8 cellular contexts compared by ENCODE assay signal in the genomic region with DNA sequence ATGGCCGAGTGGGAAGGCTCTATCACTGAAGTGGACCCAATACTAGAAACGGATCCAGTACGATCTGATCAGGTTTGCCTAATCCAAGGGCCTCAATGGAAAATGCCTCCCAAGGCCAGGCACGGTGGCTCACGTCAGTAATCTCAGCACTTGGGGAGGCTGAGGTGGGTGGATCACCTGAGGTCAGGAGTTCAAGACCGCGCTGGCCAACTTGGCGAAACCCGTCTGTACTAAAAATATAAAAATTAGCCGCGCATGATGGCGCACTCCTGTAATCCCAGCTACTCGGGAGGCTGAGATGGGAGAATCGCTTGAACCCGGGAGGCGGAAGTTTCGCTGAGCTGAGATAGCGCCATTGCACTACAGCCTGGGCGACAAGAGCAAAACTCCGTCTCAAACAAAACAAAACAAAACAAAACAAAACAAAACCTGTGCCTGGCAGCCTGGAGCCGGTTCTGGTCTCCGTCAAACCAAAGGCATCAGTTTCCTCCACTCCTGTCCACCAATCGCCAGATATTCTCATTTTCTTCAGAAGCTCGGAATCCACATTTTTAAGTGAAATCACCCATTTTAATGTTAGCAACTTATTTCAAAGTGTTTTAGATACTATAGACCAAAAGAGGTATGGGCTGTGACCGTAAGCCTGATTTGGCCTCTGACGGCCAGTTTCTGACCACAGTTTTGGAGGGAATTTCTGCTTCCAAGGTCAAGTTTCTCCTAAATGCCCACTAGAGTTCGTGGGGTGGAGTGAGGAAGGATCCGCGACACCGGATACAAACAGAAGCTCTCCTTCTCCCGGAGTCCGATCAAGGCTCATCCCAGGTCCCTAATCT. TPM values are rescaled to one million over a fixed set of nuclear protein-coding genes. Genes with fewer than 3 reads are reported as not detected.
DNase-seq lines count a peak whose midpoint lies in the region; ATAC-seq and TF ChIP-seq lines count a peak whose summit lies in the region.

No MANE protein-coding gene starts in this region.

- in situ Hi-C loops in astrocyte of the cerebellum (cut with HindIII; ENCODE audit: low sequenced_read_pairs): no loop called here

- TF ChIP-seq EP300 in upper lobe of left lung (IDR thresholded peaks at IDR 0.05): no peak

- H3K4me3 ChIP-seq in cardiac muscle cell (peak overlapping the region; percentile 28), astrocyte of the cerebellum (ENCODE audit: low read depth, low read length) (peak overlapping the region; percentile 68), lower lobe of right lung (peak overlapping the region; percentile 71), upper lobe of left lung (peak overlapping the region; percentile 22 to 63 (median 54))

- no peak for TF ChIP-seq CTCF in cardiac muscle cell (IDR thresholded peaks at IDR 0.05; ENCODE audit: low read depth, low read length)
- no peak for TF ChIP-seq CTCF in astrocyte of the cerebellum (IDR thresholded peaks at IDR 0.05; ENCODE audit: low read depth, low read length, missing control alignments)
- no peak for TF ChIP-seq CTCF in lower lobe of right lung (IDR thresholded peaks at IDR 0.05)
- TF ChIP-seq CTCF in upper lobe of left lung (IDR thresholded peaks at IDR 0.05): no peak

- H3K36me3 ChIP-seq in cardiac muscle cell: no peaks in the 10 kb centered on the region
- no peaks in the 10 kb centered on the region for H3K36me3 ChIP-seq in lower lobe of right lung
- no peaks in the 10 kb centered on the region for H3K36me3 ChIP-seq in upper lobe of left lung

- no peak overlapping the region for H3K27ac ChIP-seq in cardiac muscle cell
- H3K27ac ChIP-seq in lower lobe of right lung: peak overlapping the region; percentile 81
- H3K27ac ChIP-seq in upper lobe of left lung: peak overlapping the region; percentile 50 to 88 (median 81)

- DNase-seq in cardiac muscle cell (ENCODE audit: low read depth in 1 of 2, low spot score in 1 of 2) (no peak), Right ventricle myocardium inferior (ENCODE audit: missing footprints) (no peak), astrocyte of the cerebellum (ENCODE audit: low read depth) (no peak), lower lobe of right lung (no peak), upper lobe of left lung (no peak), retina (no peak)
- no peak for DNase-seq in stimulated activated CD8-positive, alpha-beta memory T cell treated with anti-CD3 and anti-CD28 coated beads, Interleukin-4, amount 100 ng/mL, for 48 hours

- H3K9me3 ChIP-seq in cardiac muscle cell (ENCODE audit: low read depth): no peaks in the 10 kb centered on the region
- H3K9me3 ChIP-seq in lower lobe of right lung: no peaks in the 10 kb centered on the region
- no peaks in the 10 kb centered on the region for H3K9me3 ChIP-seq in upper lobe of left lung

- intact Hi-C loops in Right ventricle myocardium inferior (cut with DNase I): no loop called here
- intact Hi-C loops in lower lobe of right lung (cut with DNase I): no loop called here

- ATAC-seq in Right ventricle myocardium inferior (no peak), lower lobe of right lung (no peak), upper lobe of left lung (ENCODE audit: low FRiP score in 2 of 2) (no peak), GM18498 (IDR thresholded peaks at IDR 0.05; ENCODE audit: unreplicated experiment) (no peak)

- TF ChIP-seq POLR2A in upper lobe of left lung (IDR thresholded peaks at IDR 0.05): no peak

- peaks cover 8% of the 10 kb centered on the region for H3K4me1 ChIP-seq in cardiac muscle cell (ENCODE audit: low read depth)
- H3K4me1 ChIP-seq in lower lobe of right lung: peaks cover 30% of the 10 kb centered on the region
- H3K4me1 ChIP-seq in upper lobe of left lung: peaks cover 13 to 41% (median 22%) of the 10 kb centered on the region in 4 donors

- WGBS in upper lobe of left lung, 2 donors: 70 to 73% methylated on average over 31 to 32 of the region's 32 CpGs

- H3K27me3 ChIP-seq in cardiac muscle cell (no peaks in the 10 kb centered on the region), lower lobe of right lung (ENCODE audit: low read depth) (no peaks in the 10 kb centered on the region), upper lobe of left lung (no peaks in the 10 kb centered on the region)

RNA-seq across cellular contexts. Expression of gene NQO1, which starts 0.7 kb away (rescaled TPM):
- total RNA-seq in cardiac muscle cell (2.1 and 6.2 TPM in 2 replicates), Right ventricle myocardium inferior (48.0 TPM), lower lobe of right lung (57.8 TPM), upper lobe of left lung (10 to 100 TPM; 13.6 to 73.0 (median 48.6) TPM)
- 7.1 and 10.8 TPM in 2 replicates for polyA plus RNA-seq in cardiac muscle cell

RNA-seq across cellular contexts. Expression of gene NOB1, which starts 29.0 kb away (rescaled TPM):
- total RNA-seq in cardiac muscle cell: 19.9 and 34.0 TPM in 2 replicates
- 26.8 and 35.3 TPM in 2 replicates for polyA plus RNA-seq in cardiac muscle cell
- 15.9 TPM for total RNA-seq in Right ventricle myocardium inferior
- 30.3 TPM for total RNA-seq in lower lobe of right lung
- total RNA-seq in upper lobe of left lung: 10 to 100 TPM; 24.1 to 38.2 (median 34.3) TPM

RNA-seq across cellular contexts. Expression of gene WWP2, which starts 36.4 kb away (rescaled TPM):
- total RNA-seq in cardiac muscle cell (24.8 and 27.8 TPM in 2 replicates), Right ventricle myocardium inferior (24.8 TPM), lower lobe of right lung (83.7 TPM), upper lobe of left lung (100 to 1,000 TPM in 2 of 6 donors, 10 to 100 TPM in 4; 59.5 to 125 (median 82.3) TPM)
- 21.3 and 34.9 TPM in 2 replicates for polyA plus RNA-seq in cardiac muscle cell
